ENCODE assay signal across 10 cellular contexts in the genomic region with DNA sequence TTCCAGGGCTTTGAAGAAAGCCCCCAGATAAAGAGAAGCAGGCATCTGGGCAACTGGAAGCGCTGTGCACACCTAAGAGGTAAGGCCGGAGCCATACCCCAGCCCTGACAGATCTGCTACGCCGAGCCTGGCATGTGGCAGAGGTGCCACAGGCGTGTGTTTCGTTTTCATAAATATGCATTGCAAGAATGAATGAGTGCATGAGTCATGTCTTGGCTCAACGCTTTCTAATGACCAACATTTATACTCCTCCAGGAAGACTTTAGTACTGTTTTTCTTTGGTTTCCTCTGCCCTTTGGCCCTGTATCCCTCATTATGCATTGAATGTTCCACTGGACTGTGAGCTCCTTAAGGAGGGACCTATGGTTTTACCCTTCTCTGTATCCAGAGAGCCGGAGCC. TPM values are rescaled to one million over a fixed set of nuclear protein-coding genes. Genes with fewer than 3 reads are reported as not detected.
DNase-seq lines count a peak whose midpoint lies in the region; ATAC-seq and TF ChIP-seq lines count a peak whose summit lies in the region.
"Had no signal": no experiment of that assay in that cellular context is flagged by ENCODE, and none has a peak within 500 bp of the region (broad histone marks: within the 10 kb centered on the region; RNA-seq: fewer than 3 reads in every experiment).

No MANE protein-coding gene starts in this region.

- H3K4me1 Mint-ChIP-seq in naive thymus-derived CD8-positive, alpha-beta T cell = peaks cover 0 to 2% (median 0%) of the 10 kb centered on the region in 4 donors
- peaks cover 18 to 25% of the 10 kb centered on the region in 2 experiments for H3K4me1 Mint-ChIP-seq in H9

- no peak overlapping the region for H3K27ac ChIP-seq in H9 (ENCODE audit: insufficient read length, low read depth, low read length)

- H2BK20ac ChIP-seq in H9 (ENCODE audit: low read depth, low read length, poor library complexity, severe bottlenecking) = no peak overlapping the region

- H3K79me1 ChIP-seq in H9 (ENCODE audit: insufficient read depth, low read depth, low read length, poor library complexity, severe bottlenecking) = no peaks in the 10 kb centered on the region

- no peak overlapping the region for H3K4me3 ChIP-seq in choroid plexus epithelial cell (ENCODE audit: low read depth, low read length)

- no peak overlapping the region for H4K91ac ChIP-seq in H9 (ENCODE audit: insufficient read length, low read depth, low read length)

- H3K36me3 Mint-ChIP-seq in naive thymus-derived CD8-positive, alpha-beta T cell = no peaks in the 10 kb centered on the region
- no peaks in the 10 kb centered on the region for H3K36me3 Mint-ChIP-seq in H9 (ENCODE audit: insufficient read depth in 1 of 3, low read depth in 3 of 3)
- H3K36me3 Mint-ChIP-seq: memory B cell had no signal

- H2BK12ac ChIP-seq in H9 (ENCODE audit: insufficient read length, low read depth, low read length) = no peak overlapping the region

- H3K56ac ChIP-seq in H9 (ENCODE audit: insufficient read length, low read depth, low read length) = no peak overlapping the region

- H3K23ac ChIP-seq in H9 (ENCODE audit: insufficient read length, low read depth, low read length) = no peak overlapping the region

- H3K4me2 ChIP-seq in H9 (ENCODE audit: insufficient read depth, insufficient read length, low read length) = no peak overlapping the region

- no peak overlapping the region for H3K14ac ChIP-seq in H9 (ENCODE audit: insufficient read depth, low read length)

- no peak overlapping the region for H2AK5ac ChIP-seq in H9 (ENCODE audit: insufficient read length, low read length)

- no peak for TF ChIP-seq EP300 in Ishikawa (IDR thresholded peaks at IDR 0.05; ENCODE audit: borderline replicate concordance)

- POLR2A ChIA-PET in naive thymus-derived CD8-positive, alpha-beta T cell (lab: Charles Lee) = no interaction called here

- no peaks in the 10 kb centered on the region for H3K9me3 Mint-ChIP-seq in naive thymus-derived CD8-positive, alpha-beta T cell
- no peaks in the 10 kb centered on the region for H3K9me3 Mint-ChIP-seq in H9
- H3K9me3 Mint-ChIP-seq: memory B cell had no signal

- no peak overlapping the region for H3K27ac Mint-ChIP-seq in naive thymus-derived CD8-positive, alpha-beta T cell
- no peak overlapping the region for H3K27ac Mint-ChIP-seq in H9
- H3K27ac Mint-ChIP-seq: memory B cell had no signal

- TF ChIP-seq CTCF in AG09319 (IDR thresholded peaks at IDR 0.05; ENCODE audit: low read depth, low read length) (no peak), choroid plexus epithelial cell (conservative IDR thresholded peaks at IDR 0.05; ENCODE audit: low read depth, low read length) (no peak), H9 (conservative IDR thresholded peaks at IDR 0.05) (no peak)

- H4K5ac ChIP-seq in H9 (ENCODE audit: insufficient read length, low read depth, low read length) = no peak overlapping the region

- peaks cover 5 to 21% (median 6%) of the 10 kb centered on the region in 5 donors for H3K27me3 Mint-ChIP-seq in naive thymus-derived CD8-positive, alpha-beta T cell
- H3K27me3 Mint-ChIP-seq in H9 (ENCODE audit: low read depth) = peaks cover 8% of the 10 kb centered on the region

- H3K4me1 ChIP-seq in H9 (ENCODE audit: insufficient read depth, low read length) = no peaks in the 10 kb centered on the region; the same call in 1 of the 2 replicates

- H3K4me3 Mint-ChIP-seq in naive thymus-derived CD8-positive, alpha-beta T cell = no peak overlapping the region
- H3K4me3 Mint-ChIP-seq in H9 = no peak overlapping the region
- H3K4me3 Mint-ChIP-seq: memory B cell had no signal

- no peak for TF ChIP-seq RAD21 in Ishikawa (IDR thresholded peaks at IDR 0.05; ENCODE audit: low read depth)

- WGBS in H9 (ENCODE audit: extremely low coverage, insufficient read length, low lambda C conversion rate) = no CpG with 5 or more reads among the region's 8 CpGs

- no peak overlapping the region for H3K9ac ChIP-seq in H9 (ENCODE audit: extremely low read depth, insufficient read length, low read length)

- no peak overlapping the region for H3T11ph ChIP-seq in H9 (ENCODE audit: low read length)

- no peak overlapping the region for H3K4ac ChIP-seq in H9 (ENCODE audit: low read depth, low read length)

- no peaks in the 10 kb centered on the region for H4K20me1 ChIP-seq in H9 (ENCODE audit: control insufficient read depth, insufficient read depth, insufficient read length)

- no peak for ATAC-seq in naive thymus-derived CD8-positive, alpha-beta T cell

- H2AFZ ChIP-seq in H9 (ENCODE audit: low read length) = no peak overlapping the region

- peak; percentile 39 for DNase-seq in AG09319 (ENCODE audit: extremely low read depth, low read depth)
- peak; percentile 59 for DNase-seq in choroid plexus epithelial cell (ENCODE audit: low read depth)
- peak; percentile 72 for DNase-seq in mucosa of gallbladder (ENCODE audit: low spot score)
- DNase-seq in naive thymus-derived CD8-positive, alpha-beta T cell = no peak
- DNase-seq in H9 = no peak
- no peak for DNase-seq in NCI-H82 (lab: John Stamatoyannopoulos, UW)
- DNase-seq in stimulated activated naive CD4-positive, alpha-beta T cell (lab: John Stamatoyannopoulos, UW) = no peak
- DNase-seq: NCI-H146 had no signal

- H2BK5ac ChIP-seq in H9 (ENCODE audit: insufficient read length, low read length) = no peak overlapping the region

- no peak overlapping the region for H2BK15ac ChIP-seq in H9 (ENCODE audit: low read depth, low read length)

- H3K9me3 ChIP-seq in H9 (ENCODE audit: control insufficient read depth, low read depth, low read length) = no peaks in the 10 kb centered on the region

- H3K23me2 ChIP-seq in H9 (ENCODE audit: insufficient read length, low read depth, low read length, poor library complexity, severe bottlenecking) = no peaks in the 10 kb centered on the region

- H3K27me3 ChIP-seq in H9 (ENCODE audit: insufficient read depth, low read length) = no peaks in the 10 kb centered on the region

- no peak overlapping the region for H4K8ac ChIP-seq in H9 (replicated peaks; ENCODE audit: insufficient read length, low read depth, low read length)

- no peak overlapping the region for H3K18ac ChIP-seq in H9 (ENCODE audit: insufficient read length, low read depth, low read length)

- no peak overlapping the region for H2BK120ac ChIP-seq in H9 (ENCODE audit: low read depth, low read length, poor library complexity, severe bottlenecking)

- H3K79me2 ChIP-seq in H9 (ENCODE audit: insufficient read depth, low read length) = no peaks in the 10 kb centered on the region

TF ChIP-seq in Ishikawa, 13 proteins besides CTCF, POLR2A, EP300 and RAD21:
- TF ChIP-seq, protein P1, sequence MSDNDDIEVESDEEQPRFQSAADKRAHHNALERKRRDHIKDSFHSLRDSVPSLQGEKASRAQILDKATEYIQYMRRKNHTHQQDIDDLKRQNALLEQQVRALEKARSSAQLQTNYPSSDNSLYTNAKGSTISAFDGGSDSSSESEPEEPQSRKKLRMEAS (IDR thresholded peaks at IDR 0.05) = peak; percentile 41
- TF ChIP-seq TEAD4 (IDR thresholded peaks at IDR 0.05) = 0 out of 2 replicates have a peak, but pooled peaks have one; percentile 22
- no peak for TF ChIP-seq ZBTB7A (IDR thresholded peaks at IDR 0.05; ENCODE audit: low read depth)

RNA-seq across cellular contexts. Expression of a gene that starts 38.7 kb away (rescaled TPM):
- 1.6 TPM for total RNA-seq in mucosa of gallbladder
- 1 to 10 TPM; 1.5 to 2.1 TPM for total RNA-seq in naive thymus-derived CD8-positive, alpha-beta T cell
- polyA plus RNA-seq in naive thymus-derived CD8-positive, alpha-beta T cell = 1 to 10 TPM in 2 of 3 donors, under 1 TPM in 1; 0.85 to 1.4 (median 1.3) TPM
- total RNA-seq in H9 (2021) = 1.7 TPM in 2 replicates

Comparison
In these comparisons a context has a peak if more than half of its experiments do, and no peak if none do; other contexts are left out.
1. DNase-seq: peak in AG09319 (single experiment), choroid plexus epithelial cell (single experiment) and mucosa of gallbladder (single experiment); none in naive thymus-derived CD8-positive, alpha-beta T cell (0 of 10), H9 (single experiment), NCI-H82 (single experiment) and stimulated activated naive CD4-positive, alpha-beta T cell (0 of 6).